1 cellular context compared by ENCODE assay signal in the genomic region with DNA sequence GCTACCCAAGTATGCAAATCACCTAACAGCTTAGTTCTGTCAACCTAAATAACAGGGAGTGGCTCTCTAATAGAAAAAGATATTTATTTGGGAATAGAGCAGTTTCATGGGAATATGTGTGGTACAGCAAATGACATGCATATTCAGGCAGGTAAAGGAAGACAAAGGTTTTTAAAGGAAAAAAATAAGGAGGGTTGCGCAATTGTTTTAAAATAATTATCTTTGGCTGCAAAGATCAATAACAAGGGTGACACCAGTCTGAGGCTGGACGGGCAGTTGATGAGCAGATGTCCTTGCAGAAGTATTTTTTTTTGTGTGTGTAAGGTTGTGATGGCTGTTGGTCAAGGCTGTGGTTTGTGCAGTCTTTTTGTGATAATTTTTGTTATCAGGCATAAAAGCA.
TF ChIP-seq lines count a peak whose summit lies in the region.

No MANE protein-coding gene starts in this region.

TF ChIP-seq in A549, 52 proteins besides CTCF, POLR2A, EP300 and RAD21:
- TF ChIP-seq HMGXB4 (CRISPR knock-in tag; IDR thresholded peaks at IDR 0.05; ENCODE audit: borderline replicate concordance) (no peak), CEBPB (IDR thresholded peaks at IDR 0.05) (peak; percentile 50 to 66; a peak in 3 of 4 replicates)
TF ChIP-seq in A549: peak in this region for 1.
